Comparison of ENCODE assay signal across 8 cellular contexts in genomic region chr3:23945653-23945902, GRCh38.
DNase-seq lines count a peak whose midpoint lies in the region; ATAC-seq and TF ChIP-seq lines count a peak whose summit lies in the region.

No MANE protein-coding gene starts in this region.

- H3K4me3 ChIP-seq in AG09309 (ENCODE audit: control insufficient read depth, low read depth, low read length) (peak overlapping the region; percentile 92), KMS-11 (IDR thresholded peaks at IDR 0.05; ENCODE audit: insufficient read depth, low read depth, low read length) (no peak overlapping the region), duodenal mucosa (ENCODE audit: low read depth in 1 of 2, low read length in 2 of 2) (peak overlapping the region; percentile 24 to 79)

- peak overlapping the region; percentile 65 to 71 (median 67) for H3K4me3 Mint-ChIP-seq in nephron
- no peak overlapping the region for H3K4me3 Mint-ChIP-seq in T-helper 2 cell treated with Interferon-gamma antibody and Interleukin-4, amounts not matched to agents 5 μg/mL and 100 μg/mL, for 36 hours

- peak overlapping the region; percentile 14; the same call in 1 of the 2 replicates for H2AFZ ChIP-seq in KMS-11 (ENCODE audit: low read depth)

- H3K36me3 Mint-ChIP-seq in nephron (ENCODE audit: low read depth) = no peaks in the 10 kb centered on the region
- H3K36me3 Mint-ChIP-seq in T-helper 2 cell treated with Interferon-gamma antibody and Interleukin-4, amounts not matched to agents 5 μg/mL and 100 μg/mL, for 36 hours (ENCODE audit: low read depth) = no peaks in the 10 kb centered on the region

- peaks cover 34% of the 10 kb centered on the region; the same call in 1 of the 2 replicates for H3K79me2 ChIP-seq in KMS-11 (ENCODE audit: insufficient read depth, low read depth)

- H3K9ac ChIP-seq in KMS-11 (peak overlapping the region; percentile 78), duodenal mucosa (ENCODE audit: low read depth in 1 of 2, low read length in 2 of 2) (no peak overlapping the region)

- peaks cover 38% of the 10 kb centered on the region for H3K4me1 ChIP-seq in KMS-11 (ENCODE audit: low read depth, poor library complexity, severe bottlenecking)
- peaks cover 36 to 43% of the 10 kb centered on the region in 2 donors for H3K4me1 ChIP-seq in duodenal mucosa (ENCODE audit: control insufficient read depth in 1 of 2, insufficient read depth in 2 of 2, low read length in 2 of 2)

- peaks cover 31% of the 10 kb centered on the region for H3K4me1 Mint-ChIP-seq in nephron
- peaks cover 18% of the 10 kb centered on the region for H3K4me1 Mint-ChIP-seq in T-helper 2 cell treated with Interferon-gamma antibody and Interleukin-4, amounts not matched to agents 5 μg/mL and 100 μg/mL, for 36 hours (ENCODE audit: low read depth)

- peaks cover 7% of the 10 kb centered on the region for H3K27me3 Mint-ChIP-seq in nephron (ENCODE audit: low read depth)
- peaks cover 32% of the 10 kb centered on the region for H3K27me3 Mint-ChIP-seq in T-helper 2 cell treated with Interferon-gamma antibody and Interleukin-4, amounts not matched to agents 5 μg/mL and 100 μg/mL, for 36 hours (ENCODE audit: low read depth)

- H3K27ac Mint-ChIP-seq in nephron = no peak overlapping the region
- H3K27ac Mint-ChIP-seq in T-helper 2 cell treated with Interferon-gamma antibody and Interleukin-4, amounts not matched to agents 5 μg/mL and 100 μg/mL, for 36 hours = no peak overlapping the region

- no peak overlapping the region for H3K4me2 ChIP-seq in KMS-11

- DNase-seq in AG09309 (ENCODE audit: low read depth) (no peak), NCI-H1436 treated with DMSO at 0.1 percent for 48 hours (lab: John Stamatoyannopoulos, UW) (no peak)
- DNase-seq in T-helper 2 cell treated with Interferon-gamma antibody and Interleukin-4, amounts not matched to agents 5 μg/mL and 100 μg/mL, for 36 hours (ENCODE audit: low spot score) = no peak

- H3K36me3 ChIP-seq in KMS-11 (ENCODE audit: insufficient read depth) (no peaks in the 10 kb centered on the region), duodenal mucosa (ENCODE audit: control insufficient read depth in 1 of 2, insufficient read depth in 2 of 2, low read length in 2 of 2) (no peaks in the 10 kb centered on the region)

- ATAC-seq in HG02973 (IDR thresholded peaks at IDR 0.05; ENCODE audit: unreplicated experiment) (no peak), HG03460 (IDR thresholded peaks at IDR 0.05; ENCODE audit: unreplicated experiment) (no peak)

- H3K27ac ChIP-seq in KMS-11 (peak overlapping the region; percentile 72), duodenal mucosa (ENCODE audit: low read depth, low read length) (peak overlapping the region; percentile 93)

- TF ChIP-seq CTCF in AG09309 (IDR thresholded peaks at IDR 0.05; ENCODE audit: control insufficient read depth, insufficient read depth, low read depth, low read length, missing control alignments) = no peak
- no peak for TF ChIP-seq CTCF in KMS-11 (conservative IDR thresholded peaks at IDR 0.05; ENCODE audit: low read depth, low read length)
- no peak for TF ChIP-seq CTCF in nephron (IDR thresholded peaks at IDR 0.05; ENCODE audit: unreplicated experiment in 3 of 3)

- H3K9me3 ChIP-seq in duodenal mucosa (ENCODE audit: control insufficient read depth in 1 of 2, low read length in 2 of 2) = no peaks in the 10 kb centered on the region

- H3K9me3 Mint-ChIP-seq in nephron = no peaks in the 10 kb centered on the region
- no peaks in the 10 kb centered on the region for H3K9me3 Mint-ChIP-seq in T-helper 2 cell treated with Interferon-gamma antibody and Interleukin-4, amounts not matched to agents 5 μg/mL and 100 μg/mL, for 36 hours

- H3K27me3 ChIP-seq in KMS-11 (ENCODE audit: insufficient read depth, low read depth) = no peaks in the 10 kb centered on the region
- peaks cover 0 to 11% of the 10 kb centered on the region in 2 donors for H3K27me3 ChIP-seq in duodenal mucosa (ENCODE audit: control insufficient read depth in 1 of 2, insufficient read depth in 2 of 2, low read length in 2 of 2)

- H4K20me1 ChIP-seq in KMS-11 (ENCODE audit: insufficient read depth) = no peaks in the 10 kb centered on the region
